In the genomic region with DNA sequence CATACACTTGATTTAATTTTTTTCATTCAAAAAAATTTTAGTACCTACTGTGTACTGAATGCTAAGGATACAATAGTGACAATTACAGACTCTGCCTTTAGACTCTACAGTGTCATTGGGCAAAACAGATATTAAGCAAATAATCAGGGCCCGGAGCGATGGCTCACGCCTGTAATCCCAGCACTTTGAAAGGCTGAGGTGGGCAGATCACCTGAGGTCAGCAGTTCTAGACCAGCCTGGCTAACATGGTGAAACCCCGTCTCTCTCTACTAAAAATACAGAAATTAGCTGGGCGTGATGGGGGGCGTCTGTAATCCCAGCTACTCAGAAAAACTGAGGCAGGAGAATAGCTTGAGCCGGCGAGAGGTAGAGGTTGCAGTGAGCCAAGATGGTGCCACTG, we compare ENCODE assay signal across 9 cellular contexts. TPM values are rescaled to one million over a fixed set of nuclear protein-coding genes. Genes with fewer than 3 reads are reported as not detected.
DNase-seq lines count a peak whose midpoint lies in the region; ATAC-seq, FAIRE-seq and TF ChIP-seq lines count a peak whose summit lies in the region.
"Had no signal": no experiment of that assay in that cellular context is flagged by ENCODE, and none has a peak within 500 bp of the region (broad histone marks: within the 10 kb centered on the region; RNA-seq: fewer than 3 reads in every experiment).

No MANE protein-coding gene starts in this region.

- no peak overlapping the region for H3K23ac ChIP-seq in trophoblast cell (ENCODE audit: low read length)

- H2AFZ ChIP-seq in PC-9, result no peak overlapping the region
- no peak overlapping the region for H2AFZ ChIP-seq in trophoblast cell (ENCODE audit: insufficient read depth, low read length, poor library complexity)

- H3K27ac ChIP-seq in DOHH2 (ENCODE audit: low read depth, low read length), result no peak overlapping the region
- no peak overlapping the region for H3K27ac ChIP-seq in PC-9
- H3K27ac ChIP-seq in trophoblast cell (ENCODE audit: low read depth, low read length), result no peak overlapping the region

- H3K9me3 ChIP-seq in DOHH2 (ENCODE audit: control insufficient read depth, insufficient read depth, low read length) (no peaks in the 10 kb centered on the region), PC-9 (ENCODE audit: insufficient read depth, low read depth) (no peaks in the 10 kb centered on the region), trophoblast cell (ENCODE audit: insufficient read depth, low read depth, low read length) (no peaks in the 10 kb centered on the region)

- H3K9me3 Mint-ChIP-seq in endothelial cell (ENCODE audit: unreplicated experiment), result no peaks in the 10 kb centered on the region

- peaks cover 11% of the 10 kb centered on the region for H3K36me3 Mint-ChIP-seq in endothelial cell (ENCODE audit: low read depth, unreplicated experiment)

- TF ChIP-seq CTCF in DOHH2 (IDR thresholded peaks at IDR 0.05; ENCODE audit: low read depth, low read length, poor library complexity, severe bottlenecking) (no peak), PC-9 (conservative IDR thresholded peaks at IDR 0.05) (no peak), endothelial cell (IDR thresholded peaks at IDR 0.05; ENCODE audit: unreplicated experiment) (no peak)

- H3K36me3 ChIP-seq in DOHH2 (ENCODE audit: control insufficient read depth, low read length), result no peaks in the 10 kb centered on the region; the same call in 1 of the 2 replicates
- H3K36me3 ChIP-seq in PC-9 (ENCODE audit: low read depth), result no peaks in the 10 kb centered on the region; the same call in 1 of the 2 replicates
- H3K36me3 ChIP-seq in trophoblast cell (ENCODE audit: control insufficient read depth in 1 of 2, insufficient read depth in 2 of 2, low read length in 2 of 2), result peaks cover 2 to 7% of the 10 kb centered on the region in 2 experiments

- H2BK5ac ChIP-seq in trophoblast cell (ENCODE audit: low read depth, low read length, poor library complexity), result no peak overlapping the region

- H4K91ac ChIP-seq in trophoblast cell (ENCODE audit: low read depth, low read length), result no peak overlapping the region

- no TSS peak for BruUV-seq in PC-9 (replicated peaks; lab: Mats Ljungman, UMichigan)

- no peak for FAIRE-seq in urothelium cell line (lab: Jason Lieb, UNC)

- no peak overlapping the region for H3K27ac Mint-ChIP-seq in endothelial cell (ENCODE audit: unreplicated experiment)

- peaks cover 49% of the 10 kb centered on the region for H3K79me2 ChIP-seq in DOHH2 (ENCODE audit: control insufficient read depth, low read length)
- peaks cover 48% of the 10 kb centered on the region for H3K79me2 ChIP-seq in PC-9 (ENCODE audit: low read depth)
- H3K79me2 ChIP-seq in trophoblast cell (ENCODE audit: control insufficient read depth, insufficient read depth, low read length, poor library complexity), result peaks cover 8% of the 10 kb centered on the region

- WGBS in trophoblast cell (ENCODE audit: extremely low coverage, insufficient coverage, insufficient read length), result no CpG with 5 or more reads among the region's 8 CpGs

- no peak overlapping the region for H2BK120ac ChIP-seq in trophoblast cell (ENCODE audit: insufficient read depth, low read length, poor library complexity)

- peaks cover 18% of the 10 kb centered on the region for H3K4me1 Mint-ChIP-seq in endothelial cell (ENCODE audit: unreplicated experiment)

- H3K27me3 ChIP-seq in DOHH2 (ENCODE audit: control insufficient read depth, low read length) (no peaks in the 10 kb centered on the region), PC-9 (ENCODE audit: insufficient read depth, low read depth) (no peaks in the 10 kb centered on the region), trophoblast cell (ENCODE audit: insufficient read depth, low read length) (no peaks in the 10 kb centered on the region)

- POLR2A ChIA-PET in PC-9 (lab: Charles Lee; ENCODE audit: unreplicated experiment), result interaction anchor here (0.6 to 1.2 kb wide), 2 partner anchors 15 to 18 kb away, joined by 4 to 7 read pairs; partner anchors contain the start of gene ATAD2B

- no peak overlapping the region for H2AK5ac ChIP-seq in trophoblast cell (ENCODE audit: low read length)

- H3K18ac ChIP-seq in trophoblast cell (ENCODE audit: low read length), result no peak overlapping the region

- H3K9me2 ChIP-seq in DOHH2 (replicated peaks; ENCODE audit: control insufficient read depth, low read length) (no peaks in the 10 kb centered on the region), PC-9 (ENCODE audit: insufficient read depth) (no peaks in the 10 kb centered on the region)

- no peak overlapping the region for H3K14ac ChIP-seq in trophoblast cell (ENCODE audit: low read length)

- H3K9ac ChIP-seq in trophoblast cell (ENCODE audit: low read length), result no peak overlapping the region

- ATAC-seq in GM21619 (IDR thresholded peaks at IDR 0.05; ENCODE audit: unreplicated experiment), result no peak

- no peaks in the 10 kb centered on the region for H4K20me1 ChIP-seq in DOHH2 (ENCODE audit: control insufficient read depth, insufficient read depth, low read depth, low read length)
- H4K20me1 ChIP-seq in PC-9 (ENCODE audit: insufficient read depth), result no peaks in the 10 kb centered on the region

- peak overlapping the region; percentile 88 for H3K4me2 ChIP-seq in DOHH2 (ENCODE audit: low read length)
- H3K4me2 ChIP-seq in PC-9, result peak overlapping the region; percentile 94
- peak overlapping the region; percentile 71 for H3K4me2 ChIP-seq in trophoblast cell (ENCODE audit: low read length)

- peaks cover 2% of the 10 kb centered on the region for H3K27me3 Mint-ChIP-seq in endothelial cell (ENCODE audit: unreplicated experiment)

- CTCF ChIA-PET in PC-9 (lab: Charles Lee), result interaction anchor here (1.8 kb wide), 1 partner anchor 15 kb away, joined by 6 read pairs; the partner anchor contains the start of gene ATAD2B

- H3K4ac ChIP-seq in trophoblast cell (ENCODE audit: low read depth, low read length), result no peak overlapping the region

- no peak overlapping the region for H4K12ac ChIP-seq in trophoblast cell (ENCODE audit: low read depth, low read length)

- peaks cover 16% of the 10 kb centered on the region for H3K4me1 ChIP-seq in DOHH2 (ENCODE audit: control insufficient read depth, low read length)
- peaks cover 7% of the 10 kb centered on the region; the same call in 1 of the 2 replicates for H3K4me1 ChIP-seq in PC-9 (replicated peaks; ENCODE audit: insufficient read depth)
- peaks cover 4 to 11% of the 10 kb centered on the region in 2 experiments for H3K4me1 ChIP-seq in trophoblast cell (ENCODE audit: control insufficient read depth in 1 of 2, insufficient read depth in 2 of 2, low read length in 2 of 2)

- H3K79me1 ChIP-seq in trophoblast cell (ENCODE audit: low read length), result peaks cover 8% of the 10 kb centered on the region

- peak overlapping the region; percentile 56 for H3K4me3 Mint-ChIP-seq in endothelial cell (ENCODE audit: unreplicated experiment)

- peaks cover 10% of the 10 kb centered on the region; the same call in 1 of the 2 replicates for H3F3A ChIP-seq in DOHH2 (ENCODE audit: control insufficient read depth, insufficient read depth)
- H3F3A ChIP-seq in PC-9 (ENCODE audit: insufficient read depth, low read depth), result no peaks in the 10 kb centered on the region; the same call in 1 of the 2 replicates

- H2BK12ac ChIP-seq in trophoblast cell (ENCODE audit: low read length), result no peak overlapping the region

- H3K4me3 ChIP-seq in DOHH2 (ENCODE audit: low read length) (peak overlapping the region; percentile 90), PC-9 (peak overlapping the region; percentile 80; the same call in 1 of the 2 replicates), trophoblast cell (ENCODE audit: low read depth, low read length) (no peak overlapping the region)

- intact Hi-C loops in PC-9 (cut with micrococcal nuclease; ENCODE audit: unreplicated experiment), result loop anchor here (2.0 kb wide), 1 partner anchor 73 kb away; no protein-coding TSS in a partner anchor

- DNase-seq in PC-9, result no peak
- no peak for DNase-seq in endothelial cell (ENCODE audit: low spot score)
- no peak for DNase-seq in trophoblast cell
- DNase-seq in H4 (ENCODE audit: low spot score), result no peak
- DNase-seq in urothelium cell line (ENCODE audit: low spot score), result no peak
- DNase-seq in NCI-H524 treated with DMSO at 0.1 percent for 48 hours (lab: John Stamatoyannopoulos, UW), result no peak
- DNase-seq: activated CD8-positive, alpha-beta memory T cell treated with anti-CD3 and anti-CD28 coated beads, Interleukin-2, amount 50 U/mL, for 48 hours had no signal

- H4K8ac ChIP-seq in trophoblast cell (ENCODE audit: low read depth, low read length), result no peak overlapping the region

RNA-seq across cellular contexts. Expression of gene UBXN2A, which starts 1.4 kb away (rescaled TPM):
- total RNA-seq in PC-9 (2021) (16.9 and 17.6 TPM in 2 replicates), endothelial cell (ENCODE audit: unreplicated experiment) (14.9 TPM)
- 13.0 and 13.5 TPM in 2 replicates for polyA plus RNA-seq in trophoblast cell (2013)
- total RNA-seq in H4 (2014; rRNA removed; shearing (Covaris generic)), result 5.7 and 10.0 TPM in 2 replicates

RNA-seq across cellular contexts. Expression of gene ATAD2B, which starts 14.7 kb away (rescaled TPM):
- total RNA-seq in PC-9 (2021) (12.6 and 12.8 TPM in 2 replicates), endothelial cell (ENCODE audit: unreplicated experiment) (23.6 TPM)
- 5.6 TPM in 2 replicates for polyA plus RNA-seq in trophoblast cell (2013)
- total RNA-seq in H4 (2014; rRNA removed; shearing (Covaris generic)), result 2.3 and 2.6 TPM in 2 replicates
